In genomic region chr11:24890426-24890825, GRCh38 we compare ENCODE assay signal across 7 cellular contexts.
"Had no signal": no experiment of that assay in that cellular context is flagged by ENCODE, and none has a peak within 500 bp of the region (broad histone marks: within the 10 kb centered on the region; RNA-seq: fewer than 3 reads in every experiment).

No MANE protein-coding gene starts in this region.

- ATAC-seq: HepG2, K562 had no signal

- H3K9ac ChIP-seq: KMS-11 had no signal

- DNase-seq: IMR-90, KBM-7, KG1 had no signal

- H3K4me3 ChIP-seq: K562 had no signal

- H3K27ac ChIP-seq: HL-60, KMS-11 had no signal

- H3K4me2 ChIP-seq: KMS-11 had no signal
